Comparison of ENCODE assay signal across 7 cellular contexts in genomic region chr5:175056831-175057230, GRCh38.
"Had no signal": no experiment of that assay in that cellular context is flagged by ENCODE, and none has a peak within 500 bp of the region (broad histone marks: within the 10 kb centered on the region; RNA-seq: fewer than 3 reads in every experiment).

No MANE protein-coding gene starts in this region.

- FAIRE-seq: G401.6, GM12878, GM12892, GM18507, GM19239 had no signal

- DNase-seq: GDM1, GF-D8 had no signal

- H3K4me3 ChIP-seq: GM12878 had no signal

- ATAC-seq: GM12878 had no signal
